ENCODE assay signal across 8 cellular contexts in genomic region chr21:42233067-42233981, GRCh38.
DNase-seq lines count a peak whose midpoint lies in the region; ATAC-seq and TF ChIP-seq lines count a peak whose summit lies in the region.

No MANE protein-coding gene starts in this region.

- H3K9me3 Mint-ChIP-seq in effector memory CD8-positive, alpha-beta T cell: no peaks in the 10 kb centered on the region

- H3K27ac Mint-ChIP-seq in effector memory CD8-positive, alpha-beta T cell: peak overlapping the region; percentile 92 to 95

- peak overlapping the region; percentile 79 to 84 for H3K4me3 Mint-ChIP-seq in effector memory CD8-positive, alpha-beta T cell

- no peaks in the 10 kb centered on the region for H3K9me3 ChIP-seq in muscle layer of colon (ENCODE audit: low read length)

- H3K4me3 ChIP-seq in GM06990 (replicated peaks; ENCODE audit: low read depth, low read length) (no peak overlapping the region), muscle layer of colon (ENCODE audit: low read depth in 1 of 2, low read length in 2 of 2) (peak overlapping the region; percentile 9 to 73)

- no peaks in the 10 kb centered on the region for H3K27me3 Mint-ChIP-seq in effector memory CD8-positive, alpha-beta T cell

- TF ChIP-seq CTCF in GM06990 (IDR thresholded peaks at IDR 0.05; ENCODE audit: insufficient read depth, low read length, poor library complexity, severe bottlenecking): peak; percentile 53

- H3K36me3 Mint-ChIP-seq in effector memory CD8-positive, alpha-beta T cell (ENCODE audit: insufficient read depth): peaks cover 62% of the 10 kb centered on the region

- peaks cover 82% of the 10 kb centered on the region for H3K4me1 ChIP-seq in muscle layer of colon (ENCODE audit: insufficient read depth, low read length)

- DNase-seq in GM06990 (ENCODE audit: extremely low read depth, insufficient read length) (peak; percentile 85), NCI-H2029 (lab: John Stamatoyannopoulos, UW) (peak; percentile 86)
- peak; percentile 77 to 85 for DNase-seq in activated CD4-positive, alpha-beta T cell treated with anti-CD3 and anti-CD28 coated beads, Interleukin-2, amount 50 U/mL, for 48 hours
- peak; percentile 82 to 84 (median 83) for DNase-seq in effector memory CD8-positive, alpha-beta T cell
- DNase-seq in stimulated activated naive CD4-positive, alpha-beta T cell (lab: John Stamatoyannopoulos, UW): peak; percentile 62 to 83 (median 77)

- peak; percentile 41 for ATAC-seq in GM21825 (IDR thresholded peaks at IDR 0.05; ENCODE audit: unreplicated experiment)
- ATAC-seq in effector memory CD8-positive, alpha-beta T cell (replicated peaks): peak; percentile 59
- ATAC-seq in HG02840 (IDR thresholded peaks at IDR 0.05; ENCODE audit: low FRiP score, unreplicated experiment): no peak

- H3K9ac ChIP-seq in muscle layer of colon (ENCODE audit: low read length): peak overlapping the region; percentile 35

- no peaks in the 10 kb centered on the region for H3K27me3 ChIP-seq in GM06990 (replicated peaks; ENCODE audit: control insufficient read depth, insufficient read depth, low read length)
- H3K27me3 ChIP-seq in muscle layer of colon (ENCODE audit: control insufficient read depth in 1 of 2, insufficient read depth in 2 of 2, low read length in 2 of 2): no peaks in the 10 kb centered on the region

- peaks cover 63 to 69% of the 10 kb centered on the region in 2 donors for H3K4me1 Mint-ChIP-seq in effector memory CD8-positive, alpha-beta T cell (ENCODE audit: low read depth in 2 of 2)

- H3K36me3 ChIP-seq in GM06990 (ENCODE audit: control insufficient read depth, insufficient read depth, low read length): no peaks in the 10 kb centered on the region
- H3K36me3 ChIP-seq in muscle layer of colon (ENCODE audit: insufficient read depth, low read length): no peaks in the 10 kb centered on the region

- H3K27ac ChIP-seq in muscle layer of colon (ENCODE audit: low read depth, low read length): peak overlapping the region; percentile 96
